10 cellular contexts compared by ENCODE assay signal in genomic region chr4:98092833-98093439, GRCh38. TPM values are rescaled to one million over a fixed set of nuclear protein-coding genes. Genes with fewer than 3 reads are reported as not detected.
DNase-seq lines count a peak whose midpoint lies in the region; ATAC-seq, FAIRE-seq and TF ChIP-seq lines count a peak whose summit lies in the region.
"Had no signal": no experiment of that assay in that cellular context is flagged by ENCODE, and none has a peak within 500 bp of the region (broad histone marks: within the 10 kb centered on the region; RNA-seq: fewer than 3 reads in every experiment).

No MANE protein-coding gene starts in this region.

- no peak overlapping the region for H3K4me2 ChIP-seq in keratinocyte (ENCODE audit: control insufficient read depth, extremely low read depth, insufficient read depth, low read depth, low read length)

- H3K27me3 ChIP-seq in keratinocyte (ENCODE audit: control insufficient read depth, extremely low read depth, insufficient read depth, low read length) = no peaks in the 10 kb centered on the region

- H3K9me1 ChIP-seq in keratinocyte (ENCODE audit: control insufficient read depth, extremely low read depth, insufficient read depth, low read length) = no peaks in the 10 kb centered on the region

- dilution Hi-C loops in keratinocyte (cut with MboI; ENCODE audit: extremely low pct_ligation_motif_present, low sequenced_read_pairs) = no loop called here

- H3K9me3 Mint-ChIP-seq in CD14-positive monocyte = peaks cover 0 to 12% (median 7%) of the 10 kb centered on the region in 7 donors
- H3K9me3 Mint-ChIP-seq in naive thymus-derived CD8-positive, alpha-beta T cell = peaks cover 0 to 14% (median 4%) of the 10 kb centered on the region in 9 donors
- H3K9me3 Mint-ChIP-seq: activated T-helper 1 cell treated with anti-CD3 and anti-CD28 coated beads, Interleukin-12 subunit alpha, Interleukin-12 subunit beta, Interleukin-2, Interleukin-4 antibody, amounts not matched to agents 30 ng/mL and 10 ng/mL and 1 ng/mL, durations not matched to agents 14 hours and 24 hours and 36 hours had no signal

- no peak overlapping the region for H3K27ac Mint-ChIP-seq in CD14-positive monocyte
- no peak overlapping the region for H3K27ac Mint-ChIP-seq in naive thymus-derived CD8-positive, alpha-beta T cell
- H3K27ac Mint-ChIP-seq: activated T-helper 1 cell treated with anti-CD3 and anti-CD28 coated beads, Interleukin-12 subunit alpha, Interleukin-12 subunit beta, Interleukin-2, Interleukin-4 antibody, amounts not matched to agents 30 ng/mL and 10 ng/mL and 1 ng/mL, durations not matched to agents 14 hours and 24 hours and 36 hours had no signal

- no peaks in the 10 kb centered on the region for H3K36me3 Mint-ChIP-seq in CD14-positive monocyte
- H3K36me3 Mint-ChIP-seq in naive thymus-derived CD8-positive, alpha-beta T cell = peaks cover 0 to 8% (median 4%) of the 10 kb centered on the region in 3 donors

- no peak overlapping the region for H3K4me3 Mint-ChIP-seq in CD14-positive monocyte
- H3K4me3 Mint-ChIP-seq in naive thymus-derived CD8-positive, alpha-beta T cell = no peak overlapping the region
- H3K4me3 Mint-ChIP-seq: activated T-helper 1 cell treated with anti-CD3 and anti-CD28 coated beads, Interleukin-12 subunit alpha, Interleukin-12 subunit beta, Interleukin-2, Interleukin-4 antibody, amounts not matched to agents 30 ng/mL and 10 ng/mL and 1 ng/mL, durations not matched to agents 14 hours and 24 hours and 36 hours had no signal

- POLR2A ChIA-PET in naive thymus-derived CD8-positive, alpha-beta T cell (lab: Charles Lee) = no interaction called here

- ATAC-seq in naive thymus-derived CD8-positive, alpha-beta T cell = no peak
- ATAC-seq in GM19351 (IDR thresholded peaks at IDR 0.05; ENCODE audit: unreplicated experiment) (no peak), HG02798 (IDR thresholded peaks at IDR 0.05; ENCODE audit: poor library complexity, unreplicated experiment) (no peak), HG02840 (IDR thresholded peaks at IDR 0.05; ENCODE audit: low FRiP score, unreplicated experiment) (no peak)

- H3K79me2 ChIP-seq in keratinocyte (ENCODE audit: control insufficient read depth, insufficient read depth, low read length) = no peaks in the 10 kb centered on the region

- H4K20me1 ChIP-seq in keratinocyte (ENCODE audit: control insufficient read depth, extremely low read depth, insufficient read depth, low read length) = no peaks in the 10 kb centered on the region

- H2AFZ ChIP-seq in keratinocyte (ENCODE audit: control insufficient read depth, low read length) = no peak overlapping the region

- FAIRE-seq in GM18507 (lab: Jason Lieb, UNC) (peak; percentile 12), TTC549 (lab: Jason Lieb, UNC) (peak; percentile 78), keratinocyte (lab: Jason Lieb, UNC) (no peak)

- intact Hi-C loops in CD14-positive monocyte (cut with micrococcal nuclease) = no loop called here

- H3K27me3 Mint-ChIP-seq in CD14-positive monocyte (ENCODE audit: low read depth in 3 of 3) = peaks cover 0 to 1% (median 0%) of the 10 kb centered on the region in 3 donors
- H3K27me3 Mint-ChIP-seq in naive thymus-derived CD8-positive, alpha-beta T cell = peaks cover 5 to 12% (median 8%) of the 10 kb centered on the region in 5 donors

- no peaks in the 10 kb centered on the region for H3K9me3 ChIP-seq in keratinocyte (ENCODE audit: control insufficient read depth, low read depth, low read length)

- H3K4me3 ChIP-seq in keratinocyte (ENCODE audit: control insufficient read depth in 2 of 3, extremely low read depth in 1 of 3, insufficient read depth in 2 of 3, low read depth in 1 of 3, low read length in 3 of 3) = no peak overlapping the region

- H3K27ac ChIP-seq in keratinocyte (ENCODE audit: control insufficient read depth, insufficient read depth, low read length) = no peak overlapping the region

- no peaks in the 10 kb centered on the region for H3K36me3 ChIP-seq in keratinocyte (ENCODE audit: control insufficient read depth in 2 of 2, extremely low read depth in 1 of 2, insufficient read depth in 2 of 2, low read length in 2 of 2)

- TF ChIP-seq CTCF in CD14-positive monocyte (IDR thresholded peaks at IDR 0.05) (peak; percentile 27), keratinocyte (optimal IDR thresholded peaks at IDR 0.05 in 1 of 3, IDR thresholded peaks at IDR 0.05 in 1 of 3, conservative IDR thresholded peaks at IDR 0.05 in 1 of 3; ENCODE audit: extremely low read depth in 1 of 3, insufficient read depth in 2 of 3, low read length in 3 of 3) (peak in 2 of 3 experiments; percentile 41 to 43)

- no peak overlapping the region for H3K9ac ChIP-seq in keratinocyte (ENCODE audit: control insufficient read depth, extremely low read depth, insufficient read depth, low read length)

- DNase-seq in CD14-positive monocyte (ENCODE audit: low spot score) (no peak), GM18507 (ENCODE audit: extremely low spot score, insufficient read length, low read depth) (no peak), keratinocyte (ENCODE audit: low read depth, low spot score) (no peak)
- no peak for DNase-seq in naive thymus-derived CD8-positive, alpha-beta T cell
- DNase-seq: MV-4-11 had no signal

- H3K4me1 Mint-ChIP-seq in CD14-positive monocyte = no peaks in the 10 kb centered on the region
- no peaks in the 10 kb centered on the region for H3K4me1 Mint-ChIP-seq in naive thymus-derived CD8-positive, alpha-beta T cell

- peaks cover 13% of the 10 kb centered on the region for H3K4me1 ChIP-seq in keratinocyte (ENCODE audit: control insufficient read depth, extremely low read depth, insufficient read depth, low read length)

RNA-seq across cellular contexts. Expression of gene STPG2, which starts 50.3 kb away (rescaled TPM):
- polyA plus RNA-seq in CD14-positive monocyte (not detected), keratinocyte (0.07 TPM in 1 of 3 replicates, not detected in the others)
- not detected for polyA plus RNA-seq in keratinocyte (2011; ENCODE audit: low read depth)
- 0.04 TPM in 2 replicates for polyA plus RNA-seq in keratinocyte (2011; cell fraction: cytosol; rRNA removed)
- polyA plus RNA-seq in keratinocyte (2011; cell fraction: nucleus; rRNA removed) = 0.08 and 0.13 TPM in 2 replicates
- 0.16 TPM in 1 of 2 replicates, not detected in the other for polyA plus RNA-seq in keratinocyte (2012; ENCODE audit: low replicate concordance)
- 0.33 to 0.51 TPM in 2 of 3 replicates, not detected in the other for polyA minus RNA-seq in keratinocyte
- not detected for polyA minus RNA-seq in keratinocyte (2011; cell fraction: cytosol; rRNA and poly(A)+ RNA removed)
- polyA minus RNA-seq in keratinocyte (2011; cell fraction: nucleus; rRNA and poly(A)+ RNA removed) = 0.32 and 0.39 TPM in 2 replicates
- under 1 TPM in 1 of 2 experiments, not detected in 1; 0.47 TPM for total RNA-seq in naive thymus-derived CD8-positive, alpha-beta T cell
- under 1 TPM in 2 of 3 donors, not detected in 1; 0.09 to 0.10 TPM for polyA plus RNA-seq in naive thymus-derived CD8-positive, alpha-beta T cell
- total RNA-seq: activated T-helper 1 cell treated with anti-CD3 and anti-CD28 coated beads, Interleukin-12 subunit alpha, Interleukin-12 subunit beta, Interleukin-2, Interleukin-4 antibody, amounts not matched to agents 30 ng/mL and 10 ng/mL and 1 ng/mL, durations not matched to agents 14 hours and 24 hours and 36 hours had no signal
